In the genomic region with DNA sequence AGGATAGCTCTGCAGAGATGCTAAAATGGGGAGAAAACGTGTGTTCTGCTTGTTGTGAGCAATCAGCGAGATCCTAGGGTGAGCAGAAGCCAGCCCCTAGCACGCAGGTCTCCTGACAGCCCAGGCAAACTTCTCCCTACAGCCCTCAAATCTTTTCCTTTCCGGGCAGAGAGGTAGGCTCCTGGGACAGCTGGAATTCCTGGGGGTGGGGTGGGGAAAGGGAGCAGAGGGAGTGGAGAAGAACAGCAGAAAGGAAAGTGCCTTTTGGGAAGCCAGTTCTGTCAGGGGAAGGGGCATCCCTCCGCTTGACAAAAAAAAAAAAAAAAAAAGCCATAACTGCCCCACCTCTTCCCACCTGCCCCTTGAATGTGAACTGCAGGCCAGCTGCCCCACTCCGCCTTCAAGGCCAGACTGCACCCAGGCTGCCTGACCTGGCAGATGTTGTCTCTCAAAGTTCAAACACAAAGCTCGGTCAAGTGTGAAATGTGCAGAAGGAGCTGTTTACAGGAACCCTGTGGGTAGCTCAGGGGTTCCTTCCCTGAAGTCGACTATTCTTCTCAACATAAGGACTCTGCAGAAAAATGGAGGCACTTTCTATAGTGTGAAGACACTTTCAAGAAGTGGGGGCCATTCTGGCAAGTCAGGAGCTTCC, we compare ENCODE assay signal across 16 cellular contexts. TPM values are rescaled to one million over a fixed set of nuclear protein-coding genes. Genes with fewer than 3 reads are reported as not detected.
DNase-seq lines count a peak whose midpoint lies in the region; ATAC-seq and TF ChIP-seq lines count a peak whose summit lies in the region.
"Had no signal": no experiment of that assay in that cellular context is flagged by ENCODE, and none has a peak within 500 bp of the region (broad histone marks: within the 10 kb centered on the region; RNA-seq: fewer than 3 reads in every experiment).

No MANE protein-coding gene starts in this region.

- H3K36me3 ChIP-seq in BLaER1 = no peaks in the 10 kb centered on the region
- H3K36me3 ChIP-seq in H7 (replicated peaks; ENCODE audit: control insufficient read depth, insufficient read depth, low read length) = no peaks in the 10 kb centered on the region
- peaks cover 10% of the 10 kb centered on the region for H3K36me3 ChIP-seq in NT2/D1 (ENCODE audit: insufficient read depth, insufficient read length, low read length)
- H3K36me3 ChIP-seq in sigmoid colon = no peaks in the 10 kb centered on the region

- WGBS in sigmoid colon, 2 donors = 41 to 46% methylated on average over 8 of the region's 8 CpGs

- H3K4me3 ChIP-seq in BLaER1 (no peak overlapping the region), H7 (ENCODE audit: insufficient read depth, low read depth, low read length) (no peak overlapping the region), NT2/D1 (ENCODE audit: insufficient read length, low read depth) (no peak overlapping the region), sigmoid colon (no peak overlapping the region)
- H3K4me3 ChIP-seq: GM12878, mucosa of descending colon had no signal

- peaks cover 6% of the 10 kb centered on the region; the same call in 1 of the 2 replicates for H4K20me1 ChIP-seq in BLaER1

- no peaks in the 10 kb centered on the region for H3K9me3 ChIP-seq in BLaER1
- no peaks in the 10 kb centered on the region for H3K9me3 ChIP-seq in NT2/D1 (ENCODE audit: insufficient read depth, low read length)
- H3K9me3 ChIP-seq in sigmoid colon = no peaks in the 10 kb centered on the region
- H3K9me3 ChIP-seq: mucosa of descending colon had no signal

- no peak for TF ChIP-seq POLR2A in sigmoid colon (IDR thresholded peaks at IDR 0.05)

- no peak for TF ChIP-seq EP300 in sigmoid colon (IDR thresholded peaks at IDR 0.05)

- peak overlapping the region; percentile 52 for H3K4me2 ChIP-seq in BLaER1

- intact Hi-C loops in sigmoid colon (cut with DNase I) = loop anchor here (5.0 kb wide), 1 partner anchor 53 kb away; a partner anchor contains a TSS

- DNase-seq in H7 (peak; percentile 70), NT2/D1 (ENCODE audit: low read depth, low spot score) (peak; percentile 65), islet precursor cell (peak; percentile 69), sigmoid colon (no peak), UCSD-AML1 (lab: John Stamatoyannopoulos, UW; ENCODE audit: unreplicated experiment) (no peak), epidermal melanocyte (ENCODE audit: insufficient read length, low spot score) (no peak)
- DNase-seq: activated B cell treated with CpG ODN at 0.5 μM for 24 hours; DND-41; effector memory CD8-positive, alpha-beta T cell; immature natural killer cell; mucosa of descending colon; NCI-H187; PC-3 had no signal

- H3K4me1 ChIP-seq in BLaER1 = peaks cover 25% of the 10 kb centered on the region
- peaks cover 33% of the 10 kb centered on the region for H3K4me1 ChIP-seq in NT2/D1 (ENCODE audit: insufficient read depth, insufficient read length)
- H3K4me1 ChIP-seq in sigmoid colon = peaks cover 0 to 29% (median 20%) of the 10 kb centered on the region in 4 donors

- no peak for TF ChIP-seq CTCF in sigmoid colon (IDR thresholded peaks at IDR 0.05)

- no peak for ATAC-seq in GM19023 (IDR thresholded peaks at IDR 0.05; ENCODE audit: unreplicated experiment)
- ATAC-seq: effector memory CD8-positive, alpha-beta T cell; GM12878; mucosa of descending colon; PC-3 had no signal

- H3K27ac ChIP-seq in BLaER1 = peak overlapping the region; percentile 37; the same call in 1 of the 2 replicates
- peak overlapping the region in 1 of 4 donors; percentile 20 for H3K27ac ChIP-seq in sigmoid colon

- H3K27me3 ChIP-seq in BLaER1 (peaks cover 86% of the 10 kb centered on the region), H7 (ENCODE audit: control insufficient read depth, insufficient read depth, low read length) (no peaks in the 10 kb centered on the region), NT2/D1 (ENCODE audit: insufficient read depth, insufficient read length) (no peaks in the 10 kb centered on the region), sigmoid colon (no peaks in the 10 kb centered on the region)

- H3K9ac ChIP-seq in BLaER1 = no peak overlapping the region
- peak overlapping the region; percentile 52 for H3K9ac ChIP-seq in NT2/D1 (ENCODE audit: insufficient read length, low read depth)

RNA-seq across cellular contexts. Expression of a gene that starts 16.4 kb away (rescaled TPM):
- 22.4 and 22.9 TPM in 2 replicates for total RNA-seq in H7 (2014; rRNA removed; shearing (Covaris generic))
- total RNA-seq in sigmoid colon = 1 to 10 TPM; 3.2 to 9.7 (median 4.0) TPM
- 1 to 10 TPM in 1 of 3 donors, under 1 TPM in 2; 0.60 to 2.4 (median 0.69) TPM for polyA plus RNA-seq in sigmoid colon
- total RNA-seq: activated B cell treated with CpG ODN at 0.5 μM for 24 hours had no signal

RNA-seq across cellular contexts. Expression of a gene that starts 39.4 kb away (rescaled TPM):
- 16.2 and 16.3 TPM in 2 replicates for total RNA-seq in H7 (2014; rRNA removed; shearing (Covaris generic))
- total RNA-seq in sigmoid colon = 10 to 100 TPM; 20.2 to 29.3 (median 26.8) TPM
- polyA plus RNA-seq in sigmoid colon = 10 to 100 TPM; 31.0 to 45.9 (median 42.6) TPM

RNA-seq across cellular contexts. Expression of a gene that starts 50.4 kb away (rescaled TPM):
- total RNA-seq in H7 (2014; rRNA removed; shearing (Covaris generic)) = 28.1 and 31.9 TPM in 2 replicates
- total RNA-seq in sigmoid colon = 10 to 100 TPM in 3 of 4 donors, 1 to 10 TPM in 1; 9.9 to 18.3 (median 17.5) TPM
- polyA plus RNA-seq in sigmoid colon = 10 to 100 TPM in 1 of 3 donors, 1 to 10 TPM in 2; 4.2 to 14.6 (median 6.9) TPM

Comparison
In these comparisons a context has a peak if more than half of its experiments do, and no peak if none do; other contexts are left out.
1. DNase-seq: peak in H7 (single experiment), NT2/D1 (single experiment) and islet precursor cell (single experiment); none in sigmoid colon (single experiment), UCSD-AML1 (single experiment) and epidermal melanocyte (single experiment).